9 cellular contexts compared by ENCODE assay signal in the genomic region with DNA sequence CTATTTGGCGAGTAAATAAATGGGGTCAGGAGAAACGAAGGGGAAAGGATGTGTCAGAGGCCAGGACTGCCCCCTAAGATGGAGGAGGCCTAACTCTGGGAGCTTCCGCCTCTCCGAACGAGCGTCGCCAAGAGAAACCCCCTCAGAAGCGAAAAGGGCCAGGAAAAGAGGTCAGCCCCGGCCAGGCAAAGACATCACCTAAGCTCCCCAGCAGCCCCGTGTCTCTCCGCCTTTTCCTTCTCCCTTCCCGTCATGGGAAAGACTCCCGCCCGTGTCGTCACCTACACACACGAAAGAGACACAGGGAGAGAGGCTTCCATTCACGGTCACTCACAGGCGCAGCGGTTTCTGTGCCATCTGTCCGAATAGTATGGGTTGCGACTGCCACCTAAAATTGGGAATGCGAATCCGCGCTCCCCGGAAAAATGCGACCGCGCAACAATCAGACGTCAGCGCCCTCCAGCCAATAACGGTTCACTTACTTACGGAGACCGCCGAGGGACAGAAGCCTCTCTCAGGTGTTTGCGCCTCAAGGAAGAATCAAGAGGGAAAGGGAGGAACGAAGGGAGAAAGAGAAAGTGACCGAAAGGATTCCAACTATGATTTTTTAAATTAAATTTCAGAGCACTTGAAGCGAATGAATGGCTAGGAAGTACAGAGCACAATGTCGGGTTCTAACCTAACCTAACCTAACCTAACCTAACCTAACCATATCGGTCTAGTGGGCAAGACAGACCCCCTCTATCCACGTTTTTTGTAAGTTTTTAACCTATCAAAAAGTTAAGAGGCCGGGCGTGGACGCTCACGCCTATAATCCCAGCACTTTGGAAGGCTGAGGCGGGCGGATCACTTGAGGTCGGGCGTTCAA. TPM values are rescaled to one million over a fixed set of nuclear protein-coding genes. Genes with fewer than 3 reads are reported as not detected.
DNase-seq lines count a peak whose midpoint lies in the region; ATAC-seq, FAIRE-seq and TF ChIP-seq lines count a peak whose summit lies in the region.
"Had no signal": no experiment of that assay in that cellular context is flagged by ENCODE, and none has a peak within 500 bp of the region (broad histone marks: within the 10 kb centered on the region; RNA-seq: fewer than 3 reads in every experiment).

A gene (minus strand): TSS at position 402 of the 868 bp plus-strand sequence. CDS start 45 bp downstream, at position 357.

- ATAC-seq in effector memory CD8-positive, alpha-beta T cell (replicated peaks) = peak; percentile 88

- peak within 1 kb of the TSS; percentile 100 for H3K4me3 ChIP-seq in HL-60 (replicated peaks; ENCODE audit: insufficient read depth, low read length)

- FAIRE-seq in GM19239 (lab: Jason Lieb, UNC) = peak; percentile 95
- FAIRE-seq: colon had no signal

- no peak for TF ChIP-seq CTCF in HL-60 (IDR thresholded peaks at IDR 0.05; ENCODE audit: insufficient read depth, low read length)

- H3K9me3 Mint-ChIP-seq in effector memory CD8-positive, alpha-beta T cell = no peaks in the 10 kb centered on the region

- peak within 1 kb of the TSS; percentile 92 to 100 for H3K4me3 Mint-ChIP-seq in effector memory CD8-positive, alpha-beta T cell

- H3K36me3 Mint-ChIP-seq in effector memory CD8-positive, alpha-beta T cell (ENCODE audit: insufficient read depth) = peaks cover 29% of the 10 kb centered on the region

- H3K27me3 Mint-ChIP-seq in effector memory CD8-positive, alpha-beta T cell = no peaks in the 10 kb centered on the region

- CTCF ChIA-PET in activated CD8-positive, alpha-beta memory T cell treated with anti-CD3 and anti-CD28 coated beads for 36 hours (lab: Charles Lee) = interaction anchor here (0.5 kb wide), 1 partner anchor 214 kb away, joined by 3 read pairs; no protein-coding TSS in a partner anchor

- peak within 1 kb of the TSS; percentile 97 to 99 for H3K27ac Mint-ChIP-seq in effector memory CD8-positive, alpha-beta T cell

- peak within 1 kb of the TSS; percentile 80 for H3K27ac ChIP-seq in HL-60 (replicated peaks)

- H3K4me1 Mint-ChIP-seq in effector memory CD8-positive, alpha-beta T cell (ENCODE audit: low read depth in 2 of 2) = peaks cover 22 to 23% of the 10 kb centered on the region in 2 donors

- POLR2A ChIA-PET in activated CD8-positive, alpha-beta memory T cell treated with anti-CD3 and anti-CD28 coated beads for 36 hours (lab: Charles Lee) = interaction anchor here (0.6 kb wide), 1 partner anchor 665 kb away, joined by 4 read pairs; no protein-coding TSS in a partner anchor

- no peaks in the 10 kb centered on the region for H3K27me3 ChIP-seq in HL-60 (ENCODE audit: insufficient read depth, poor library complexity, severe bottlenecking)

- peak; percentile 84 for DNase-seq in Ammon's horn (ENCODE audit: low spot score)
- DNase-seq in GM19239 (ENCODE audit: insufficient read length, low spot score) = peak; percentile 62
- peak; percentile 71 to 88 for DNase-seq in HL-60 (ENCODE audit: low read depth in 1 of 2, low spot score in 1 of 2)
- DNase-seq in NK-92 treated with Interleukin-12 subunit alpha and Interleukin-12 subunit beta, amount 100 ng/mL, for 24 hours (lab: John Stamatoyannopoulos, UW) = peak; percentile 59
- DNase-seq in effector memory CD8-positive, alpha-beta T cell = peak; percentile 57 to 62 (median 58)
- DNase-seq in medulla oblongata (ENCODE audit: extremely low spot score) = peak; percentile 87
- DNase-seq in stimulated activated CD4-positive, alpha-beta T cell treated with anti-CD3 and anti-CD28 coated beads, TNF-alpha, amount 100 ng/mL, for 48 hours (ENCODE audit: low read depth in 3 of 3) = peak; percentile 49 to 70 (median 60)

RNA-seq across cellular contexts. Expression of the gene that starts here (rescaled TPM):
- total RNA-seq in activated CD8-positive, alpha-beta memory T cell treated with anti-CD3 and anti-CD28 coated beads for 36 hours = 10 to 100 TPM; 47.2 to 49.1 TPM

Comparison
In these comparisons a context has a peak if more than half of its experiments do, and no peak if none do; other contexts are left out.
1. Peak in every context shown above with its lines: DNase-seq, ATAC-seq, H3K4me3 ChIP-seq and H3K27ac ChIP-seq.